3 cellular contexts compared by ENCODE assay signal in genomic region chr7:30511973-30512662, GRCh38.
TF ChIP-seq lines count a peak whose summit lies in the region.

No MANE protein-coding gene starts in this region.

TF ChIP-seq in A549, 52 proteins besides CTCF, POLR2A, EP300 and RAD21:
- TF ChIP-seq ELK1 (IDR thresholded peaks at IDR 0.05; ENCODE audit: low read depth, low read length), result no peak
- no peak for TF ChIP-seq HMGXB4 (CRISPR knock-in tag; IDR thresholded peaks at IDR 0.05; ENCODE audit: borderline replicate concordance)
- no peak for TF ChIP-seq CHD2 (IDR thresholded peaks at IDR 0.05; ENCODE audit: low read length, partially characterized antibody)
- no peak for TF ChIP-seq HDAC2 (IDR thresholded peaks at IDR 0.05)
- no peak for TF ChIP-seq TP53 (CRISPR knock-in tag; IDR thresholded peaks at IDR 0.05)
- no peak for TF ChIP-seq E2F6 (IDR thresholded peaks at IDR 0.05; ENCODE audit: borderline replicate concordance, low read depth)
- no peak for TF ChIP-seq POLR2AphosphoS2 (conservative IDR thresholded peaks at IDR 0.05; ENCODE audit: low read length)
- TF ChIP-seq HOXB5 (CRISPR knock-in tag; IDR thresholded peaks at IDR 0.05), result no peak
- no peak for TF ChIP-seq CEBPB (IDR thresholded peaks at IDR 0.05)
- no peak for TF ChIP-seq BCL3 (IDR thresholded peaks at IDR 0.05)

TF ChIP-seq in GM23338, 12 proteins besides CTCF, POLR2A, EP300 and RAD21 (continues in another document):
- TF ChIP-seq EZH2 (IDR thresholded peaks at IDR 0.05; ENCODE audit: low read depth, unreplicated experiment) (no peak), JUNB (IDR thresholded peaks at IDR 0.05; ENCODE audit: unreplicated experiment) (no peak), STAT1 (IDR thresholded peaks at IDR 0.05; ENCODE audit: unreplicated experiment) (no peak), ZNF331 (CRISPR knock-in tag; IDR thresholded peaks at IDR 0.05; ENCODE audit: low read depth) (no peak), REST (IDR thresholded peaks at IDR 0.05; ENCODE audit: unreplicated experiment) (no peak), NANOG (IDR thresholded peaks at IDR 0.05; ENCODE audit: borderline replicate concordance) (no peak), ETS1 (IDR thresholded peaks at IDR 0.05) (no peak), POLR2AphosphoS5 (IDR thresholded peaks at IDR 0.05; ENCODE audit: low read depth) (no peak), ZNF462 (CRISPR knock-in tag; IDR thresholded peaks at IDR 0.05) (no peak)

TF ChIP-seq in GM12878, 131 proteins besides CTCF, POLR2A, EP300 and RAD21:
- no peak for TF ChIP-seq HDAC2 (IDR thresholded peaks at IDR 0.05)
- TF ChIP-seq SREBF2 (IDR thresholded peaks at IDR 0.05; ENCODE audit: low read length), result no peak
- TF ChIP-seq HCFC1 (IDR thresholded peaks at IDR 0.05; ENCODE audit: low read length), result no peak
- no peak for TF ChIP-seq PAX8 (IDR thresholded peaks at IDR 0.05)
- TF ChIP-seq IKZF1 (conservative IDR thresholded peaks at IDR 0.05), result no peak
- TF ChIP-seq E2F4 (IDR thresholded peaks at IDR 0.05; ENCODE audit: low read depth, low read length), result no peak
- TF ChIP-seq USF1 (IDR thresholded peaks at IDR 0.05; ENCODE audit: borderline replicate concordance, extremely low read length, insufficient read depth, low read depth, low read length), result no peak
- TF ChIP-seq E2F8 (IDR thresholded peaks at IDR 0.05; ENCODE audit: low read depth, partially characterized antibody), result no peak
- no peak for TF ChIP-seq HSF1 (IDR thresholded peaks at IDR 0.05; ENCODE audit: low read depth, low read length)
- TF ChIP-seq ESRRA (IDR thresholded peaks at IDR 0.05; ENCODE audit: low read length), result no peak
- no peak for TF ChIP-seq PML (IDR thresholded peaks at IDR 0.05; ENCODE audit: low read length)
- no peak for TF ChIP-seq HDAC6 (IDR thresholded peaks at IDR 0.05; ENCODE audit: unreplicated experiment)
- no peak for TF ChIP-seq FOXM1 (IDR thresholded peaks at IDR 0.05; ENCODE audit: low read depth, low read length)
- no peak for TF ChIP-seq IRF5 (IDR thresholded peaks at IDR 0.05; ENCODE audit: borderline replicate concordance)
- no peak for TF ChIP-seq MYB (IDR thresholded peaks at IDR 0.05; ENCODE audit: borderline replicate concordance, low read depth, low read length)
- TF ChIP-seq FOS (IDR thresholded peaks at IDR 0.05; ENCODE audit: borderline replicate concordance, extremely low read depth, insufficient read length), result no peak
- no peak for TF ChIP-seq SMAD1 (IDR thresholded peaks at IDR 0.05; ENCODE audit: low read depth, partially characterized antibody)
- TF ChIP-seq BCL11A (IDR thresholded peaks at IDR 0.05; ENCODE audit: low read depth, low read length), result no peak
